1 cellular context compared by ENCODE assay signal in genomic region chrX:103417933-103418332, GRCh38.
TF ChIP-seq lines count a peak whose summit lies in the region.

No MANE protein-coding gene starts in this region.

TF ChIP-seq in SK-N-SH, 30 proteins besides CTCF, POLR2A, EP300 and RAD21 (continued from another document):
- TF ChIP-seq, protein P1, sequence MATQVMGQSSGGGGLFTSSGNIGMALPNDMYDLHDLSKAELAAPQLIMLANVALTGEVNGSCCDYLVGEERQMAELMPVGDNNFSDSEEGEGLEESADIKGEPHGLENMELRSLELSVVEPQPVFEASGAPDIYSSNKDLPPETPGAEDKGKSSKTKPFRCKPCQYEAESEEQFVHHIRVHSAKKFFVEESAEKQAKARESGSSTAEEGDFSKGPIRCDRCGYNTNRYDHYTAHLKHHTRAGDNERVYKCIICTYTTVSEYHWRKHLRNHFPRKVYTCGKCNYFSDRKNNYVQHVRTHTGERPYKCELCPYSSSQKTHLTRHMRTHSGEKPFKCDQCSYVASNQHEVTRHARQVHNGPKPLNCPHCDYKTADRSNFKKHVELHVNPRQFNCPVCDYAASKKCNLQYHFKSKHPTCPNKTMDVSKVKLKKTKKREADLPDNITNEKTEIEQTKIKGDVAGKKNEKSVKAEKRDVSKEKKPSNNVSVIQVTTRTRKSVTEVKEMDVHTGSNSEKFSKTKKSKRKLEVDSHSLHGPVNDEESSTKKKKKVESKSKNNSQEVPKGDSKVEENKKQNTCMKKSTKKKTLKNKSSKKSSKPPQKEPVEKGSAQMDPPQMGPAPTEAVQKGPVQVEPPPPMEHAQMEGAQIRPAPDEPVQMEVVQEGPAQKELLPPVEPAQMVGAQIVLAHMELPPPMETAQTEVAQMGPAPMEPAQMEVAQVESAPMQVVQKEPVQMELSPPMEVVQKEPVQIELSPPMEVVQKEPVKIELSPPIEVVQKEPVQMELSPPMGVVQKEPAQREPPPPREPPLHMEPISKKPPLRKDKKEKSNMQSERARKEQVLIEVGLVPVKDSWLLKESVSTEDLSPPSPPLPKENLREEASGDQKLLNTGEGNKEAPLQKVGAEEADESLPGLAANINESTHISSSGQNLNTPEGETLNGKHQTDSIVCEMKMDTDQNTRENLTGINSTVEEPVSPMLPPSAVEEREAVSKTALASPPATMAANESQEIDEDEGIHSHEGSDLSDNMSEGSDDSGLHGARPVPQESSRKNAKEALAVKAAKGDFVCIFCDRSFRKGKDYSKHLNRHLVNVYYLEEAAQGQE (IDR thresholded peaks at IDR 0.05; ENCODE audit: low read depth, low read length): no peak
TF ChIP-seq in SK-N-SH: peak in this region for 0.
